Comparison of ENCODE assay signal across 1 cellular context in the genomic region with DNA sequence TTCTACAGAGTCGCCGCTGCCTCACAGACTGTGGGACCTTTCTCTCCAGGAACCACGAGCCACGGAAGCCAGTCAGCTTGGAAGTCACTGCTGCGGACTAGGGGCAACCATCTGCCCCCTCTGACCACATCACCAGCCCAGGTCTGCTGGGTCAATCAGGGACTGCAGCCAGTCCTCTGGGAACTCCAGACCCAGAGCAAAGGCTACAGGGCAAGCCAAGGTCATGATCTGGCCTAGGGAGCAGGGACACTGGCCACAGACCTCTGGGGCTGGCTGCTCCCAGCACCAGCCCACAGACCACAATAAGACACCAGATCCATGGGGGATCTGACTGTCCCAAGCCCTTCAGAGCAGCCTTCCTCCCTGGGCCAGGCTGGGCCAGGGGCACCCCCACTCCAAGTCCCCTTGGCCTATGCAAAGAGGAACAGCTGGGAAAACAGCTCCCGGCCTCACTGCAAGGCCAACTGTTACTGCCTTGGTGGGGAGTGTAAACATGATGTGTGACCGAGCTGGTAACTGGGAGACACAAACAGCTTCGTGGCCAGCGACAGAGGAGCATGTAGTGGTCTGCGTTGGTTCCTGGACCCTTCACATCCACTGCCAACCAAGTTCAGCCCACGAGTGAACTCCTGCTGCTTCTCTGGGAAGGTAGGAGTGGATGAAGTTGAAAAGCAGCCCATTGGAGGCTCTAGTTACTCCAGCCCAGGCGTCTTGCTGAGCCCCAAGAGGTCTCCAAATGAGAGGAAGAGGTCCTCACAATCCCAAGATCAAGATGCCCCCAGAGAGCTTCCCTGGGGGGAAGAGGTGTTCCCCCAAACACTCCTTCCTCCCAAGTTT.
TF ChIP-seq lines count a peak whose summit lies in the region.

No MANE protein-coding gene starts in this region.

TF ChIP-seq in K562, 482 proteins besides CTCF, POLR2A, EP300 and RAD21 (continues in another document):
- no peak for TF ChIP-seq ZNF274 (IDR thresholded peaks at IDR 0.05; ENCODE audit: borderline replicate concordance, low read depth, low read length)
- TF ChIP-seq HNRNPK (IDR thresholded peaks at IDR 0.05; ENCODE audit: low read depth, low read length, poor library complexity, severe bottlenecking): no peak
- no peak for TF ChIP-seq MCM5 (IDR thresholded peaks at IDR 0.05; ENCODE audit: low read depth)
- no peak for TF ChIP-seq JUNB (CRISPR knock-in tag; conservative IDR thresholded peaks at IDR 0.05)
- no peak for TF ChIP-seq PURB (CRISPR knock-in tag; IDR thresholded peaks at IDR 0.05; ENCODE audit: low read depth)
- TF ChIP-seq, protein P1, sequence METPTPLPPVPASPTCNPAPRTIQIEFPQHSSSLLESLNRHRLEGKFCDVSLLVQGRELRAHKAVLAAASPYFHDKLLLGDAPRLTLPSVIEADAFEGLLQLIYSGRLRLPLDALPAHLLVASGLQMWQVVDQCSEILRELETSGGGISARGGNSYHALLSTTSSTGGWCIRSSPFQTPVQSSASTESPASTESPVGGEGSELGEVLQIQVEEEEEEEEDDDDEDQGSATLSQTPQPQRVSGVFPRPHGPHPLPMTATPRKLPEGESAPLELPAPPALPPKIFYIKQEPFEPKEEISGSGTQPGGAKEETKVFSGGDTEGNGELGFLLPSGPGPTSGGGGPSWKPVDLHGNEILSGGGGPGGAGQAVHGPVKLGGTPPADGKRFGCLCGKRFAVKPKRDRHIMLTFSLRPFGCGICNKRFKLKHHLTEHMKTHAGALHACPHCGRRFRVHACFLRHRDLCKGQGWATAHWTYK (CRISPR knock-in tag; IDR thresholded peaks at IDR 0.05): no peak
- no peak for TF ChIP-seq HDAC8 (tag; IDR thresholded peaks at IDR 0.05)
- TF ChIP-seq, protein P2, sequence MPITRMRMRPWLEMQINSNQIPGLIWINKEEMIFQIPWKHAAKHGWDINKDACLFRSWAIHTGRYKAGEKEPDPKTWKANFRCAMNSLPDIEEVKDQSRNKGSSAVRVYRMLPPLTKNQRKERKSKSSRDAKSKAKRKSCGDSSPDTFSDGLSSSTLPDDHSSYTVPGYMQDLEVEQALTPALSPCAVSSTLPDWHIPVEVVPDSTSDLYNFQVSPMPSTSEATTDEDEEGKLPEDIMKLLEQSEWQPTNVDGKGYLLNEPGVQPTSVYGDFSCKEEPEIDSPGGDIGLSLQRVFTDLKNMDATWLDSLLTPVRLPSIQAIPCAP (CRISPR knock-in tag; IDR thresholded peaks at IDR 0.05; ENCODE audit: borderline replicate concordance): no peak
- TF ChIP-seq POLR2AphosphoS2 (IDR thresholded peaks at IDR 0.05; ENCODE audit: low read length): no peak
- no peak for TF ChIP-seq GATAD2A (IDR thresholded peaks at IDR 0.05)
- peak; percentile 9; the same call in 1 of the 2 replicates for TF ChIP-seq SPI1 (IDR thresholded peaks at IDR 0.05; ENCODE audit: borderline replicate concordance, low read depth, low read length)
- TF ChIP-seq FOSL1 (tag; conservative IDR thresholded peaks at IDR 0.05): no peak
- no peak for TF ChIP-seq VEZF1 (CRISPR knock-in tag; IDR thresholded peaks at IDR 0.05)
- peak; percentile 55; the same call in 1 of the 2 replicates for TF ChIP-seq TFAP4 (CRISPR knock-in tag; IDR thresholded peaks at IDR 0.05; ENCODE audit: borderline replicate concordance)
- TF ChIP-seq PHF21A (IDR thresholded peaks at IDR 0.05; ENCODE audit: borderline replicate concordance, low read depth): no peak
- TF ChIP-seq CREB1 (IDR thresholded peaks at IDR 0.05): no peak
- TF ChIP-seq CREB1 (CRISPR knock-in tag; IDR thresholded peaks at IDR 0.05): no peak
- no peak for TF ChIP-seq SIN3B (IDR thresholded peaks at IDR 0.05; ENCODE audit: low read depth)
- peak; percentile 61; the same call in 1 of the 2 replicates for TF ChIP-seq RBFOX2 (IDR thresholded peaks at IDR 0.05; ENCODE audit: low read depth, low read length)
- TF ChIP-seq GTF3C2 (IDR thresholded peaks at IDR 0.05; ENCODE audit: borderline replicate concordance, extremely low read depth, insufficient read length): no peak
- TF ChIP-seq TEAD2 (tag; IDR thresholded peaks at IDR 0.05): no peak
- TF ChIP-seq ZNF23 (CRISPR knock-in tag; IDR thresholded peaks at IDR 0.05): no peak
- no peak for TF ChIP-seq ZBTB7A (IDR thresholded peaks at IDR 0.05; ENCODE audit: borderline replicate concordance, control insufficient read depth, low read depth, low read length)
- no peak for TF ChIP-seq TEAD4 (IDR thresholded peaks at IDR 0.05; ENCODE audit: low read length)
- TF ChIP-seq TEAD4 (CRISPR knock-in tag; IDR thresholded peaks at IDR 0.05; ENCODE audit: borderline replicate concordance): no peak
- TF ChIP-seq KLF13 (tag; IDR thresholded peaks at IDR 0.05; ENCODE audit: borderline replicate concordance, low read depth): no peak
- no peak for TF ChIP-seq ZNF444 (CRISPR knock-in tag; IDR thresholded peaks at IDR 0.05)
- TF ChIP-seq, protein P3, sequence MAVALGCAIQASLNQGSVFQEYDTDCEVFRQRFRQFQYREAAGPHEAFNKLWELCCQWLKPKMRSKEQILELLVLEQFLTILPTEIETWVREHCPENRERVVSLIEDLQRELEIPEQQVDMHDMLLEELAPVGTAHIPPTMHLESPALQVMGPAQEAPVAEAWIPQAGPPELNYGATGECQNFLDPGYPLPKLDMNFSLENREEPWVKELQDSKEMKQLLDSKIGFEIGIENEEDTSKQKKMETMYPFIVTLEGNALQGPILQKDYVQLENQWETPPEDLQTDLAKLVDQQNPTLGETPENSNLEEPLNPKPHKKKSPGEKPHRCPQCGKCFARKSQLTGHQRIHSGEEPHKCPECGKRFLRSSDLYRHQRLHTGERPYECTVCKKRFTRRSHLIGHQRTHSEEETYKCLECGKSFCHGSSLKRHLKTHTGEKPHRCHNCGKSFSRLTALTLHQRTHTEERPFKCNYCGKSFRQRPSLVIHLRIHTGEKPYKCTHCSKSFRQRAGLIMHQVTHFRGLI (CRISPR knock-in tag; IDR thresholded peaks at IDR 0.05): no peak
- TF ChIP-seq CCNT2 (IDR thresholded peaks at IDR 0.05; ENCODE audit: borderline replicate concordance, extremely low read depth, insufficient read length, low read depth, low read length): no peak
- TF ChIP-seq STAG1 (CRISPR knock-in tag; IDR thresholded peaks at IDR 0.05; ENCODE audit: borderline replicate concordance): no peak
- TF ChIP-seq ZZZ3 (IDR thresholded peaks at IDR 0.05): no peak
- TF ChIP-seq ZNF212 (CRISPR knock-in tag; IDR thresholded peaks at IDR 0.05): no peak
- no peak for TF ChIP-seq ZNF140 (CRISPR knock-in tag; IDR thresholded peaks at IDR 0.05)
- no peak for TF ChIP-seq ATF7 (IDR thresholded peaks at IDR 0.05)
- TF ChIP-seq ZNF347 (CRISPR knock-in tag; IDR thresholded peaks at IDR 0.05; ENCODE audit: low read depth): no peak
- TF ChIP-seq NUFIP1 (IDR thresholded peaks at IDR 0.05; ENCODE audit: partially characterized antibody): no peak
- TF ChIP-seq ETS2 (tag; IDR thresholded peaks at IDR 0.05; ENCODE audit: borderline replicate concordance, poor library complexity, severe bottlenecking): no peak
- TF ChIP-seq ZBTB17 (CRISPR knock-in tag; IDR thresholded peaks at IDR 0.05): no peak
- TF ChIP-seq ZNF12 (CRISPR knock-in tag; IDR thresholded peaks at IDR 0.05): no peak
- TF ChIP-seq, protein P4, sequence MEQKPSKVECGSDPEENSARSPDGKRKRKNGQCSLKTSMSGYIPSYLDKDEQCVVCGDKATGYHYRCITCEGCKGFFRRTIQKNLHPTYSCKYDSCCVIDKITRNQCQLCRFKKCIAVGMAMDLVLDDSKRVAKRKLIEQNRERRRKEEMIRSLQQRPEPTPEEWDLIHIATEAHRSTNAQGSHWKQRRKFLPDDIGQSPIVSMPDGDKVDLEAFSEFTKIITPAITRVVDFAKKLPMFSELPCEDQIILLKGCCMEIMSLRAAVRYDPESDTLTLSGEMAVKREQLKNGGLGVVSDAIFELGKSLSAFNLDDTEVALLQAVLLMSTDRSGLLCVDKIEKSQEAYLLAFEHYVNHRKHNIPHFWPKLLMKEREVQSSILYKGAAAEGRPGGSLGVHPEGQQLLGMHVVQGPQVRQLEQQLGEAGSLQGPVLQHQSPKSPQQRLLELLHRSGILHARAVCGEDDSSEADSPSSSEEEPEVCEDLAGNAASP (IDR thresholded peaks at IDR 0.05): no peak
- TF ChIP-seq POLR2G (IDR thresholded peaks at IDR 0.05; ENCODE audit: low read depth, low read length): peak; percentile 42
- TF ChIP-seq MEF2D (tag; conservative IDR thresholded peaks at IDR 0.05; ENCODE audit: low read depth): no peak
- peak; percentile 11 for TF ChIP-seq TAF1 (IDR thresholded peaks at IDR 0.05; ENCODE audit: control insufficient read depth, extremely low read depth, insufficient read depth, low read length, severe bottlenecking)
- TF ChIP-seq SLC30A9 (CRISPR knock-in tag; IDR thresholded peaks at IDR 0.05): no peak
- TF ChIP-seq ZNF311 (CRISPR knock-in tag; IDR thresholded peaks at IDR 0.05): no peak
- peak; percentile 42; the same call in 1 of the 2 replicates for TF ChIP-seq ZNF740 (CRISPR knock-in tag; IDR thresholded peaks at IDR 0.05)
- TF ChIP-seq ZNF740 (tag; IDR thresholded peaks at IDR 0.05): no peak
- TF ChIP-seq FOXK2 (conservative IDR thresholded peaks at IDR 0.05 in 1 of 2, IDR thresholded peaks at IDR 0.05 in 1 of 2; ENCODE audit: low read depth in 2 of 2): peak; percentile 57 to 65; a peak in 2 of 4 replicates
- TF ChIP-seq, protein P5, sequence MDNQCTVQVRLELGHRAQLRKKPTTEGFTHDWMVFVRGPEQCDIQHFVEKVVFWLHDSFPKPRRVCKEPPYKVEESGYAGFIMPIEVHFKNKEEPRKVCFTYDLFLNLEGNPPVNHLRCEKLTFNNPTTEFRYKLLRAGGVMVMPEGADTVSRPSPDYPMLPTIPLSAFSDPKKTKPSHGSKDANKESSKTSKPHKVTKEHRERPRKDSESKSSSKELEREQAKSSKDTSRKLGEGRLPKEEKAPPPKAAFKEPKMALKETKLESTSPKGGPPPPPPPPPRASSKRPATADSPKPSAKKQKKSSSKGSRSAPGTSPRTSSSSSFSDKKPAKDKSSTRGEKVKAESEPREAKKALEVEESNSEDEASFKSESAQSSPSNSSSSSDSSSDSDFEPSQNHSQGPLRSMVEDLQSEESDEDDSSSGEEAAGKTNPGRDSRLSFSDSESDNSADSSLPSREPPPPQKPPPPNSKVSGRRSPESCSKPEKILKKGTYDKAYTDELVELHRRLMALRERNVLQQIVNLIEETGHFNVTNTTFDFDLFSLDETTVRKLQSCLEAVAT (IDR thresholded peaks at IDR 0.05): no peak
- no peak for TF ChIP-seq CCAR2 (IDR thresholded peaks at IDR 0.05; ENCODE audit: low read depth, low read length)
- no peak for TF ChIP-seq NRF1 (conservative IDR thresholded peaks at IDR 0.05 in 1 of 2, IDR thresholded peaks at IDR 0.05 in 1 of 2)
- TF ChIP-seq FOXA1 (IDR thresholded peaks at IDR 0.05; ENCODE audit: borderline replicate concordance): no peak
- TF ChIP-seq RNF219 (CRISPR knock-in tag; IDR thresholded peaks at IDR 0.05): no peak
